Comparison of ENCODE assay signal across 8 cellular contexts in the genomic region with DNA sequence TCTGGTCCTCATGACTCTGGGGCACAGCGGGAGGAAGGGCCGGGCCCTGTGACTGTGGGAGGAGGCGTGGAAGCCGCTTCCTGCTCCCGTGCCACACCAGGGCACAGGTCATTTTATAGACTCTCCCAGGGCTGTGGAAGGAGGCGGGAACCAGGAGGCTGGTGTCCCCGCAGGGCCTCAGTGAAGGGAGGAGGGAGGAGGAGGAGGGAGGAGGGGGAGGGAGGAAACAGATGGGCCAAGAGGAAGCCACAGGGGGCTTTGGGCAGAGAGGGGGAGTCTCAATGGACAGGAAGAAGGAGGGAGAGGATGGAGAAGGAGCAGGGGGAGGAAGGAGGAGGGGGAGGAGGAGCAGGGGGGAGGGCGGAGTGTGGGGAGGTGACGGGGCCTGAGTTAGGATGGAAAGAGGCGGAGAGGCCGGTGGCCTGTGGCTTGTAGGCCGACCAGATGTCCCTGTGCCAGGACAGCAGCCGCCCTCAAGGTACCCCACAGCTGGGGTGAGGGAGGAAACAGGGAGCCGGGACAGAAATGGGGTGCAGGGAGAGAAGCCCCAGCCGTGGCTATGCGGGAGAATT. TPM values are rescaled to one million over a fixed set of nuclear protein-coding genes. Genes with fewer than 3 reads are reported as not detected.
A peak's percentile ranks its signal among the peaks of the same experiment; 100 is the strongest.
DNase-seq lines count a peak whose midpoint lies in the region; ATAC-seq and TF ChIP-seq lines count a peak whose summit lies in the region.

No MANE protein-coding gene starts in this region.

- peak overlapping the region; percentile 13 to 90 (median 63) for H3K4me3 Mint-ChIP-seq in CD8-positive, alpha-beta memory T cell
- H3K4me3 Mint-ChIP-seq in neural progenitor cell: peak overlapping the region; percentile 80

- no peaks in the 10 kb centered on the region for H3K27me3 Mint-ChIP-seq in CD8-positive, alpha-beta memory T cell
- H3K27me3 Mint-ChIP-seq in neural progenitor cell (ENCODE audit: insufficient read depth, low read depth): peaks cover 10% of the 10 kb centered on the region

- WGBS in testis, 2 donors: 73 to 79% methylated on average over 15 to 16 of the region's 16 CpGs

- CTCF ChIA-PET in CD8-positive, alpha-beta memory T cell (lab: Charles Lee): no interaction called here

- H2AFZ ChIP-seq in neural progenitor cell (replicated peaks): no peak overlapping the region

- H3K79me2 ChIP-seq in neural progenitor cell (ENCODE audit: low read depth): no peaks in the 10 kb centered on the region

- H3F3A ChIP-seq in neural progenitor cell (ENCODE audit: low read depth): peaks cover 29% of the 10 kb centered on the region

- H3K4me2 ChIP-seq in neural progenitor cell: peak overlapping the region; percentile 90

- POLR2A ChIA-PET in CD8-positive, alpha-beta memory T cell (lab: Charles Lee): no interaction called here

- no peaks in the 10 kb centered on the region for H3K9me3 ChIP-seq in CD8-positive, alpha-beta memory T cell (ENCODE audit: low read length)
- H3K9me3 ChIP-seq in neural progenitor cell (ENCODE audit: low read depth): no peaks in the 10 kb centered on the region
- H3K9me3 ChIP-seq in testis: no peaks in the 10 kb centered on the region

- no peak overlapping the region for H3K27ac ChIP-seq in CD8-positive, alpha-beta memory T cell (ENCODE audit: low read depth, low read length)
- H3K27ac ChIP-seq in neural progenitor cell (no peak overlapping the region), testis (no peak overlapping the region)

- peaks cover 5% of the 10 kb centered on the region for H3K4me1 ChIP-seq in CD8-positive, alpha-beta memory T cell (ENCODE audit: insufficient read depth, low read length)
- H3K4me1 ChIP-seq in neural progenitor cell (peaks cover 9% of the 10 kb centered on the region), testis (peaks cover 3% of the 10 kb centered on the region)

- no peak for TF ChIP-seq CTCF in neural progenitor cell (IDR thresholded peaks at IDR 0.05)
- no peak for TF ChIP-seq CTCF in testis (IDR thresholded peaks at IDR 0.05)

- intact Hi-C loops in left cardiac atrium (cut with DNase I): no loop called here
- intact Hi-C loops in testis (cut with DNase I; ENCODE audit: low total_unique reads): no loop called here

- H3K36me3 Mint-ChIP-seq in CD8-positive, alpha-beta memory T cell: no peaks in the 10 kb centered on the region
- H3K36me3 Mint-ChIP-seq in neural progenitor cell: peaks cover 4% of the 10 kb centered on the region

- H3K9ac ChIP-seq in neural progenitor cell: no peak overlapping the region

- TF ChIP-seq POLR2A in testis (IDR thresholded peaks at IDR 0.05): no peak

- H3K9me3 Mint-ChIP-seq in CD8-positive, alpha-beta memory T cell: no peaks in the 10 kb centered on the region
- H3K9me3 Mint-ChIP-seq in neural progenitor cell: no peaks in the 10 kb centered on the region

- no peaks in the 10 kb centered on the region for H3K27me3 ChIP-seq in CD8-positive, alpha-beta memory T cell (ENCODE audit: insufficient read depth, low read length, poor library complexity, severe bottlenecking)
- H3K27me3 ChIP-seq in neural progenitor cell (peaks cover 6% of the 10 kb centered on the region), testis (no peaks in the 10 kb centered on the region)

- no peaks in the 10 kb centered on the region for H4K20me1 ChIP-seq in neural progenitor cell (ENCODE audit: low read depth)

- DNase-seq in CD8-positive, alpha-beta memory T cell: no peak
- DNase-seq in SK-N-DZ (ENCODE audit: low spot score) (peak; percentile 55), left cardiac atrium (no peak), neural progenitor cell (ENCODE audit: low spot score) (peak; percentile 80), NCI-H1930 (lab: John Stamatoyannopoulos, UW) (no peak), testis (no peak)

- H3K4me3 ChIP-seq in CD8-positive, alpha-beta memory T cell (ENCODE audit: low read length): no peak overlapping the region
- peak overlapping the region; percentile 62 for H3K4me3 ChIP-seq in neural progenitor cell
- no peak overlapping the region for H3K4me3 ChIP-seq in testis

- peak; percentile 50 to 61 for ATAC-seq in left cardiac atrium
- no peak for ATAC-seq in GM18498 (IDR thresholded peaks at IDR 0.05; ENCODE audit: unreplicated experiment)
- ATAC-seq in GM19455 (IDR thresholded peaks at IDR 0.05; ENCODE audit: unreplicated experiment): no peak

- H3K4me1 Mint-ChIP-seq in CD8-positive, alpha-beta memory T cell: peaks cover 4 to 30% (median 8%) of the 10 kb centered on the region in 3 donors
- H3K4me1 Mint-ChIP-seq in neural progenitor cell: peaks cover 17% of the 10 kb centered on the region

- no peaks in the 10 kb centered on the region for H3K36me3 ChIP-seq in CD8-positive, alpha-beta memory T cell (ENCODE audit: insufficient read depth, low read length)
- H3K36me3 ChIP-seq in neural progenitor cell: no peaks in the 10 kb centered on the region
- H3K36me3 ChIP-seq in testis (ENCODE audit: low read depth, missing control alignments): no peaks in the 10 kb centered on the region

- H3K27ac Mint-ChIP-seq in CD8-positive, alpha-beta memory T cell: peak overlapping the region in 4 of 8 donors; percentile 15 to 76 (median 40)
- no peak overlapping the region for H3K27ac Mint-ChIP-seq in neural progenitor cell

RNA-seq across cellular contexts. Expression of gene PLCXD1, which starts 6.2 kb away (rescaled TPM):
- 10 to 100 TPM; 28.5 to 30.6 TPM for total RNA-seq in CD8-positive, alpha-beta memory T cell
- polyA plus RNA-seq in CD8-positive, alpha-beta memory T cell: 4.6 TPM
- polyA plus RNA-seq in SK-N-DZ (2014; cell fraction: cytosol; rRNA removed): 34.2 and 37.3 TPM in 2 replicates
- polyA plus RNA-seq in SK-N-DZ (2014; cell fraction: nucleus; rRNA removed): 34.9 and 36.7 TPM in 2 replicates
- total RNA-seq in left cardiac atrium: 10 to 100 TPM in 1 of 2 donors, 1 to 10 TPM in 1; 2.9 to 13.7 TPM
- 25.7 and 76.4 TPM in 2 replicates for total RNA-seq in neural progenitor cell (ENCODE audit: low replicate concordance)
- 10 to 100 TPM; 15.7 to 24.0 TPM for total RNA-seq in testis
- polyA plus RNA-seq in testis (ENCODE audit: insufficient read depth, low read depth, low replicate concordance): 14.6 TPM

RNA-seq across cellular contexts. Expression of gene GTPBP6, which starts 43.6 kb away (rescaled TPM):
- 10 to 100 TPM; 77.8 to 78.5 TPM for total RNA-seq in CD8-positive, alpha-beta memory T cell
- polyA plus RNA-seq in CD8-positive, alpha-beta memory T cell: 55.7 TPM
- polyA plus RNA-seq in SK-N-DZ (2014; cell fraction: cytosol; rRNA removed): 32.5 and 41.2 TPM in 2 replicates
- 48.4 and 50.4 TPM in 2 replicates for polyA plus RNA-seq in SK-N-DZ (2014; cell fraction: nucleus; rRNA removed)
- total RNA-seq in left cardiac atrium (10 to 100 TPM; 48.0 to 55.6 TPM), neural progenitor cell (ENCODE audit: low replicate concordance) (16.6 and 52.6 TPM in 2 replicates), testis (10 to 100 TPM; 43.8 to 74.3 TPM)
- polyA plus RNA-seq in testis (ENCODE audit: insufficient read depth, low read depth, low replicate concordance): 38.0 TPM

Comparison
In these comparisons a context has a peak if more than half of its experiments do, and no peak if none do; other contexts are left out.
1. DNase-seq: peak in SK-N-DZ (single experiment) and neural progenitor cell (single experiment); none in CD8-positive, alpha-beta memory T cell (0 of 5), left cardiac atrium (single experiment), NCI-H1930 (0 of 2) and testis (single experiment).
2. ATAC-seq: peak in left cardiac atrium (2 of 2); none in GM18498 (single experiment) and GM19455 (single experiment).